1 cellular context compared by ENCODE assay signal in genomic region chr15:66497502-66498455, GRCh38.
TF ChIP-seq lines count a peak whose summit lies in the region.

A gene with protein sequence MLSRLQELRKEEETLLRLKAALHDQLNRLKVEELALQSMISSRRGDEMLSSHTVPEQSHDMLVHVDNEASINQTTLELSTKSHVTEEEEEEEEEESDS (minus strand): TSS chr15:66497762. CDS start chr15:66497731, 31 bp downstream.

TF ChIP-seq in HEK293, 187 proteins besides CTCF, POLR2A, EP300 and RAD21 (continued from another document):
- peak; percentile 1; the same call in 1 of the 2 replicates for TF ChIP-seq ZNF768 (tag by site-specific recombination; IDR thresholded peaks at IDR 0.05)
- TF ChIP-seq ZNF23 (tag by site-specific recombination; IDR thresholded peaks at IDR 0.05; ENCODE audit: borderline replicate concordance) = no peak
- no peak for TF ChIP-seq ZNF791 (tag by site-specific recombination; IDR thresholded peaks at IDR 0.05)
- TF ChIP-seq ZNF664 (tag by site-specific recombination; IDR thresholded peaks at IDR 0.05) = peak; percentile 9; the same call in 1 of the 2 replicates
- TF ChIP-seq ZNF37A (tag by site-specific recombination; IDR thresholded peaks at IDR 0.05) = peak; percentile 5; the same call in 1 of the 2 replicates
- peak; percentile 88 for TF ChIP-seq SP2 (tag by site-specific recombination; IDR thresholded peaks at IDR 0.05)
- TF ChIP-seq ZNF843 (tag by site-specific recombination; IDR thresholded peaks at IDR 0.05) = peak; percentile 83
- no peak for TF ChIP-seq MZF1 (tag by site-specific recombination; IDR thresholded peaks at IDR 0.05; ENCODE audit: borderline replicate concordance)
